Comparison of ENCODE assay signal across 14 cellular contexts in the genomic region with DNA sequence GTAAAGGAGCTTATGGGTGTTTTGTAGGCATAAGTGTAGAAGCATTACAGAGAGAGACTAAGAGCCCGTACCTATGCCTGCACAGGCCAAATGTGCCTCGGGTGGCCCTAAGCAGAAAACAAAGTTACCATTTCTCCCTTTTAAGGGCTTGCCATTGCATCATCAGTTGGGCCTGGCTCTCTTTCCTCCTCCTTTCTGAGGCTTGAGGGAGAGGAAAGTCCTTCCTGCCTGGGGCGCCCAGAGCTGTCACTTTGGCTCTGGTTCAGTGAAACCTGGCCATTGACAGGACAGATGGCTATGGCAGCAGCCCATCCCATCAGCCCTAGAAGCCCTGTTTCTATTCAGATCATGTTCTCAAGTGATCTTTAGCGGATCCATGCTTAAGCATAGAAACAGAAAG.
DNase-seq lines count a peak whose midpoint lies in the region; ATAC-seq, FAIRE-seq and TF ChIP-seq lines count a peak whose summit lies in the region.
"Had no signal": no experiment of that assay in that cellular context is flagged by ENCODE, and none has a peak within 500 bp of the region (broad histone marks: within the 10 kb centered on the region; RNA-seq: fewer than 3 reads in every experiment).

No MANE protein-coding gene starts in this region.

- H3K4me3 ChIP-seq in coronary artery (no peak overlapping the region), HepG2 (replicated peaks in 1 of 3; ENCODE audit: insufficient read depth in 1 of 3, low read depth in 2 of 3, low read length in 3 of 3) (no peak overlapping the region), thoracic aorta (peak overlapping the region; percentile 60)
- H3K4me3 ChIP-seq: suprapubic skin had no signal

- H3K79me2 ChIP-seq in HepG2 (ENCODE audit: insufficient read depth, low read length): no peaks in the 10 kb centered on the region

- no peak overlapping the region for H2AFZ ChIP-seq in HepG2 (ENCODE audit: low read length)

- ATAC-seq in HepG2 (no peak), thoracic aorta (ENCODE audit: insufficient number of reproducible peaks, low FRiP score, low read depth) (no peak), GM19035 (IDR thresholded peaks at IDR 0.05; ENCODE audit: unreplicated experiment) (no peak)

- in situ Hi-C loops in HepG2 (cut with HindIII; ENCODE audit: extremely low pct_ligation_motif_present, low pct_unique_long_range_greater_than_20kb): no loop called here

- no peak overlapping the region for H3K9ac ChIP-seq in HepG2 (ENCODE audit: insufficient read depth, low read depth, low read length)

- intact Hi-C loops in HepG2 (cut with micrococcal nuclease; ENCODE audit: unreplicated experiment): no loop called here

- DNase-seq in DMS 273 (lab: John Stamatoyannopoulos, UW; ENCODE audit: unreplicated experiment) (peak; percentile 70), DMS 273 treated with DMSO at 0.1 percent for 48 hours (lab: John Stamatoyannopoulos, UW) (no peak), coronary artery (ENCODE audit: low spot score) (peak; percentile 70), HepG2 (ENCODE audit: low spot score) (no peak), thoracic aorta (ENCODE audit: low spot score) (no peak), SKM-1 (lab: John Stamatoyannopoulos, UW; ENCODE audit: unreplicated experiment) (no peak), LoVo (ENCODE audit: low spot score) (no peak)
- DNase-seq: activated gamma-delta T cell, GDM1, NCI-H510A had no signal

- no peaks in the 10 kb centered on the region for H3K36me3 ChIP-seq in HepG2 (replicated peaks in 1 of 2; ENCODE audit: control insufficient read depth in 1 of 2, insufficient read depth in 2 of 2, low read length in 2 of 2)
- no peaks in the 10 kb centered on the region for H3K36me3 ChIP-seq in thoracic aorta
- H3K36me3 ChIP-seq: suprapubic skin had no signal

- 0% methylated on average over 3 of the region's 4 CpGs for WGBS in HepG2 (ENCODE audit: low lambda C conversion rate)

- H3K4me2 ChIP-seq in HepG2 (ENCODE audit: low read depth, low read length): no peak overlapping the region

- TF ChIP-seq EP300 in HepG2 (IDR thresholded peaks at IDR 0.05; ENCODE audit: low read depth in 2 of 2, low read length in 2 of 2) (no peak), HepG2 (CRISPR knock-in tag; IDR thresholded peaks at IDR 0.05; ENCODE audit: borderline replicate concordance) (no peak)

- CTCF ChIA-PET in HepG2 (lab: Yijun Ruan, JAX; ENCODE audit: low intra/inter-chr PET ratio, low total read pairs): no interaction called here

- no peak for TF ChIP-seq RAD21 in HepG2 (CRISPR knock-in tag; IDR thresholded peaks at IDR 0.05)

- H4K20me1 ChIP-seq in HepG2 (ENCODE audit: insufficient read depth, low read length): no peaks in the 10 kb centered on the region

- no peak for TF ChIP-seq POLR2A in HepG2 (IDR thresholded peaks at IDR 0.05; ENCODE audit: insufficient read depth in 1 of 2, low read depth in 2 of 2, low read length in 2 of 2)

- H3K27ac ChIP-seq in coronary artery: peak overlapping the region; percentile 50 to 51
- H3K27ac ChIP-seq in HepG2 (ENCODE audit: extremely low read length, insufficient read depth, low read length): no peak overlapping the region
- peak overlapping the region; percentile 48 to 72 for H3K27ac ChIP-seq in thoracic aorta
- H3K27ac ChIP-seq: 22Rv1, suprapubic skin had no signal

- no peak for TF ChIP-seq CTCF in coronary artery (IDR thresholded peaks at IDR 0.05)
- TF ChIP-seq CTCF in HepG2 (CRISPR knock-in tag; IDR thresholded peaks at IDR 0.05): no peak
- TF ChIP-seq CTCF in thoracic aorta (IDR thresholded peaks at IDR 0.05): no peak

- no peak for FAIRE-seq in HepG2 (lab: Jason Lieb, UNC)
- FAIRE-seq: endometrium had no signal

- H3K27me3 ChIP-seq in HepG2 (ENCODE audit: control insufficient read depth in 1 of 2, insufficient read depth in 2 of 2, low read length in 2 of 2) (no peaks in the 10 kb centered on the region; a peak in 1 of 5 replicates), thoracic aorta (replicated peaks; ENCODE audit: insufficient read depth) (no peaks in the 10 kb centered on the region)
- H3K27me3 ChIP-seq: suprapubic skin had no signal

- BruUV-seq in HepG2 (replicated peaks; lab: Mats Ljungman, UMichigan): no TSS peak

- POLR2A ChIA-PET in HepG2 (lab: Yijun Ruan, JAX): no interaction called here

- H3K9me3 ChIP-seq in HepG2 (ENCODE audit: low read length) (no peaks in the 10 kb centered on the region), thoracic aorta (no peaks in the 10 kb centered on the region)
- H3K9me3 ChIP-seq: suprapubic skin had no signal

- H3K4me1 ChIP-seq in HepG2 (ENCODE audit: insufficient read depth, low read length) (no peaks in the 10 kb centered on the region), thoracic aorta (ENCODE audit: control insufficient read depth in 1 of 2, low read depth in 2 of 2) (peaks cover 7 to 26% of the 10 kb centered on the region in 2 donors)

TF ChIP-seq in HepG2, 621 proteins besides CTCF, POLR2A, EP300 and RAD21:
- TF ChIP-seq NONO (IDR thresholded peaks at IDR 0.05) (no peak), NONO (CRISPR knock-in tag; conservative IDR thresholded peaks at IDR 0.05) (no peak), CEBPB (IDR thresholded peaks at IDR 0.05; ENCODE audit: borderline replicate concordance, low read depth, low read length) (peak; percentile 40; the same call in 1 of the 2 replicates)

Comparison
In these comparisons a context has a peak if more than half of its experiments do, and no peak if none do; other contexts are left out.
1. DNase-seq: peak in DMS 273 (single experiment) and coronary artery (single experiment); none in DMS 273 treated with DMSO at 0.1 percent for 48 hours (single experiment), HepG2 (single experiment), thoracic aorta (single experiment), SKM-1 (single experiment) and LoVo (single experiment).